ENCODE assay signal across 1 cellular context in genomic region chr12:8501720-8502119, GRCh38.
TF ChIP-seq lines count a peak whose summit lies in the region.

No MANE protein-coding gene starts in this region.

TF ChIP-seq in GM12878, 131 proteins besides CTCF, POLR2A, EP300 and RAD21:
- TF ChIP-seq NRF1 (conservative IDR thresholded peaks at IDR 0.05; ENCODE audit: low read depth, low read length) (no peak), POLR2AphosphoS2 (IDR thresholded peaks at IDR 0.05; ENCODE audit: low read depth, low read length) (no peak)
